8 cellular contexts compared by ENCODE assay signal in genomic region chr15:70852501-70853269, GRCh38. TPM values are rescaled to one million over a fixed set of nuclear protein-coding genes. Genes with fewer than 3 reads are reported as not detected.
A peak's percentile ranks its signal among the peaks of the same experiment; 100 is the strongest.
DNase-seq lines count a peak whose midpoint lies in the region; ATAC-seq and TF ChIP-seq lines count a peak whose summit lies in the region.

No MANE protein-coding gene starts in this region.

- H3K36me3 Mint-ChIP-seq in T-helper 2 cell treated with Interferon-gamma antibody and Interleukin-4, amounts not matched to agents 5 μg/mL and 100 μg/mL, for 36 hours (ENCODE audit: low read depth), result no peaks in the 10 kb centered on the region
- H3K36me3 Mint-ChIP-seq in immature natural killer cell, result no peaks in the 10 kb centered on the region

- H3K4me3 ChIP-seq in astrocyte of the spinal cord (ENCODE audit: low read depth, low read length) (peak overlapping the region; percentile 67), testis (peak overlapping the region; percentile 71 to 74)

- no peak overlapping the region for H3K27ac Mint-ChIP-seq in T-helper 2 cell treated with Interferon-gamma antibody and Interleukin-4, amounts not matched to agents 5 μg/mL and 100 μg/mL, for 36 hours
- H3K27ac Mint-ChIP-seq in immature natural killer cell, result no peak overlapping the region

- H3K27me3 Mint-ChIP-seq in T-helper 2 cell treated with Interferon-gamma antibody and Interleukin-4, amounts not matched to agents 5 μg/mL and 100 μg/mL, for 36 hours (ENCODE audit: low read depth), result peaks cover 72% of the 10 kb centered on the region
- peaks cover 21 to 40% (median 32%) of the 10 kb centered on the region in 3 donors for H3K27me3 Mint-ChIP-seq in immature natural killer cell (ENCODE audit: low read depth in 3 of 3)

- intact Hi-C loops in testis (cut with DNase I; ENCODE audit: low total_unique reads), result no loop called here

- H3K4me3 Mint-ChIP-seq in T-helper 2 cell treated with Interferon-gamma antibody and Interleukin-4, amounts not matched to agents 5 μg/mL and 100 μg/mL, for 36 hours, result peak overlapping the region; percentile 25
- H3K4me3 Mint-ChIP-seq in immature natural killer cell, result peak overlapping the region; percentile 57 to 69 (median 65)

- peaks cover 12% of the 10 kb centered on the region for H3K4me1 ChIP-seq in testis

- WGBS in testis, 2 donors, result 19 to 41% methylated on average over 9 to 10 of the region's 10 CpGs

- peak overlapping the region in 1 of 2 donors; percentile 92 for H3K27ac ChIP-seq in testis

- in situ Hi-C loops in astrocyte of the spinal cord (cut with HindIII; ENCODE audit: low sequenced_read_pairs), result no loop called here

- ATAC-seq in HG02798 (IDR thresholded peaks at IDR 0.05; ENCODE audit: poor library complexity, unreplicated experiment), result no peak

- H3K9me3 ChIP-seq in testis, result no peaks in the 10 kb centered on the region

- TF ChIP-seq CTCF in astrocyte of the spinal cord (IDR thresholded peaks at IDR 0.05; ENCODE audit: low read depth, low read length) (no peak), testis (IDR thresholded peaks at IDR 0.05) (no peak)

- peaks cover 3% of the 10 kb centered on the region for H3K4me1 Mint-ChIP-seq in T-helper 2 cell treated with Interferon-gamma antibody and Interleukin-4, amounts not matched to agents 5 μg/mL and 100 μg/mL, for 36 hours (ENCODE audit: low read depth)
- peaks cover 8 to 11% of the 10 kb centered on the region in 2 donors for H3K4me1 Mint-ChIP-seq in immature natural killer cell

- TF ChIP-seq POLR2A in testis (IDR thresholded peaks at IDR 0.05), result no peak

- H3K27me3 ChIP-seq in testis, result no peaks in the 10 kb centered on the region

- no peaks in the 10 kb centered on the region for H3K9me3 Mint-ChIP-seq in T-helper 2 cell treated with Interferon-gamma antibody and Interleukin-4, amounts not matched to agents 5 μg/mL and 100 μg/mL, for 36 hours
- H3K9me3 Mint-ChIP-seq in immature natural killer cell, result no peaks in the 10 kb centered on the region

- DNase-seq in T-helper 2 cell treated with Interferon-gamma antibody and Interleukin-4, amounts not matched to agents 5 μg/mL and 100 μg/mL, for 36 hours (ENCODE audit: low spot score), result no peak
- DNase-seq in T-helper 2 cell, result no peak
- DNase-seq in astrocyte of the spinal cord (ENCODE audit: low read depth, low spot score), result peak; percentile 43
- no peak for DNase-seq in immature natural killer cell
- DNase-seq in testis, result no peak
- no peak for DNase-seq in OCI-M2 (lab: John Stamatoyannopoulos, UW; ENCODE audit: unreplicated experiment)
- no peak for DNase-seq in NCI-H1436 treated with DMSO at 0.1 percent for 48 hours (lab: John Stamatoyannopoulos, UW)

- no peaks in the 10 kb centered on the region for H3K36me3 ChIP-seq in testis (ENCODE audit: low read depth, missing control alignments)

RNA-seq across cellular contexts. Expression of gene LARP6, which starts 1.3 kb away (rescaled TPM):
- polyA plus RNA-seq in immature natural killer cell (not detected), testis (ENCODE audit: insufficient read depth, low read depth, low replicate concordance) (105 TPM)
- 10 to 100 TPM; 49.6 to 57.1 TPM for total RNA-seq in testis

RNA-seq across cellular contexts. Expression of gene THAP10, which starts 39.5 kb away (rescaled TPM):
- polyA plus RNA-seq in immature natural killer cell (under 1 TPM in 1 of 3 donors, not detected in 2; 0.40 TPM), testis (ENCODE audit: insufficient read depth, low read depth, low replicate concordance) (6.1 TPM)
- 1 to 10 TPM; 4.5 to 6.5 TPM for total RNA-seq in testis

RNA-seq across cellular contexts. Expression of gene LRRC49, which starts 39.9 kb away (rescaled TPM):
- under 1 TPM in 1 of 3 donors, not detected in 2; 0.68 TPM for polyA plus RNA-seq in immature natural killer cell
- 10 to 100 TPM; 19.9 to 35.4 TPM for total RNA-seq in testis
- 22.4 TPM for polyA plus RNA-seq in testis (ENCODE audit: insufficient read depth, low read depth, low replicate concordance)

Comparison
In these comparisons a context has a peak if more than half of its experiments do, and no peak if none do; other contexts are left out.
1. RNA of gene LARP6, which starts 1.3 kb away (polyA plus RNA-seq): 105 TPM in testis (single experiment); not detected in immature natural killer cell; every median in the first group is over 100 times any median in the second.
2. RNA of gene LRRC49, which starts 39.9 kb away (polyA plus RNA-seq): 22.4 TPM in testis (single experiment); 0.68 TPM in immature natural killer cell; every median in the first group is over 10 times any median in the second.